In the genomic region with DNA sequence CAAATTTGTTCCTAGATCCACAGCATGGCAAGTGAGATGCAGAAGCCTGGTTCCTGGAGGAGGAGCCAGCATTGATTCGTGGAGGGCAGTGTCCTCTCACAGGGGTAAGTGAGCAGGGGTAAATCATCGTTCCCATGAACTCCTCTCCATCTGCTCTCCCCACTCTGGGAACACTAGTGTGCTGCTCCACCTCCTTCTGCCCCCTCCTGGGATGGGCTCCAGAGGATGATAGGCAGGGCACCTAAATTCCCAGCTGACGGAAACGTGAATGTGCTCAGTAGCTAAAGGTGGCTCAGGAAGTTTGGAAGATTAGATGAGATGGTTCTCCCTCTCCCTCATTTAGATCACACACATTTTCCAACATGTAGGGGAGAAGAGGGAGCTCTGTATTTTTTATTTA, we compare ENCODE assay signal across 24 cellular contexts.
"Had no signal": no experiment of that assay in that cellular context is flagged by ENCODE, and none has a peak within 500 bp of the region (broad histone marks: within the 10 kb centered on the region; RNA-seq: fewer than 3 reads in every experiment).

No MANE protein-coding gene starts in this region.

- H3K36me3 Mint-ChIP-seq: naive thymus-derived CD4-positive, alpha-beta T cell; natural killer cell treated with Interleukin-12 subunit alpha and Interleukin-12 subunit beta and Interleukin-15 and Interleukin-18, amount 100 ng/mL, for 72 hours; stimulated activated naive B cell treated with anti-CD40 and anti-IgM and Interleukin-4, amounts not matched to agents 10 μg/mL and 1 μg/mL and 100 μg/mL, for 72 hours had no signal

- H3K27ac Mint-ChIP-seq: naive thymus-derived CD4-positive, alpha-beta T cell; natural killer cell treated with Interleukin-12 subunit alpha and Interleukin-12 subunit beta and Interleukin-15 and Interleukin-18, amount 100 ng/mL, for 72 hours; progenitor cell of endocrine pancreas; stimulated activated naive B cell treated with anti-CD40 and anti-IgM and Interleukin-4, amounts not matched to agents 10 μg/mL and 1 μg/mL and 100 μg/mL, for 72 hours had no signal

- H3K4me1 ChIP-seq: left ventricle myocardium inferior, testis, thyroid gland, uterus had no signal

- H3K27me3 ChIP-seq: ovary, stomach, testis, thyroid gland, transverse colon, uterus had no signal

- DNase-seq: islet precursor cell; left ventricle myocardium inferior; midbrain; mucosa of descending colon; naive thymus-derived CD4-positive, alpha-beta T cell; ovary; retina; right cardiac atrium; stimulated activated CD4-positive, alpha-beta T cell treated with anti-CD3 and anti-CD28 coated beads, Interleukin-12 subunit alpha, Interleukin-12 subunit beta, amount 100 ng/mL, for 4 hours; stimulated activated CD4-positive, alpha-beta T cell treated with anti-CD3 and anti-CD28 coated beads, Interleukin-15, amount 100 ng/mL, for 24 hours; stimulated activated CD4-positive, alpha-beta T cell treated with anti-CD3 and anti-CD28 coated beads, Interleukin-2, amount 100 ng/mL, for 24 hours; stimulated activated CD4-positive, alpha-beta T cell treated with anti-CD3 and anti-CD28 coated beads, Interleukin-4, amount 100 ng/mL, for 1 hour; stimulated activated naive B cell treated with anti-CD40 and anti-IgM and Interleukin-4, amounts not matched to agents 10 μg/mL and 1 μg/mL and 100 μg/mL, for 72 hours; stimulated activated naive CD8-positive, alpha-beta T cell treated with anti-CD3 and anti-CD28 coated beads, Interleukin-15, Interleukin-2, amounts not matched to agents 100 U/mL and 50 U/mL, for 24 hours; stomach; testis; thyroid gland; transverse colon; uterus had no signal

- H3K27ac ChIP-seq: left ventricle myocardium inferior, ovary, skin epidermis, stomach, testis, thyroid gland, transverse colon, uterus had no signal

- H3K27me3 Mint-ChIP-seq: stimulated activated naive B cell treated with anti-CD40 and anti-IgM and Interleukin-4, amounts not matched to agents 10 μg/mL and 1 μg/mL and 100 μg/mL, for 72 hours had no signal

- H3K9me3 ChIP-seq: left ventricle myocardium inferior, mucosa of descending colon, ovary, stomach, testis, thyroid gland, transverse colon, uterus had no signal

- H3K9me3 Mint-ChIP-seq: naive thymus-derived CD4-positive, alpha-beta T cell; natural killer cell treated with Interleukin-12 subunit alpha and Interleukin-12 subunit beta and Interleukin-15 and Interleukin-18, amount 100 ng/mL, for 72 hours; stimulated activated naive B cell treated with anti-CD40 and anti-IgM and Interleukin-4, amounts not matched to agents 10 μg/mL and 1 μg/mL and 100 μg/mL, for 72 hours had no signal

- ATAC-seq: mucosa of descending colon; naive thymus-derived CD4-positive, alpha-beta T cell; right cardiac atrium; sciatic nerve; stimulated activated naive B cell treated with anti-CD40 and anti-IgM and Interleukin-4, amounts not matched to agents 10 μg/mL and 1 μg/mL and 100 μg/mL, for 72 hours; stimulated activated naive CD8-positive, alpha-beta T cell treated with anti-CD3 and anti-CD28 coated beads, Interleukin-15, Interleukin-2, amounts not matched to agents 100 U/mL and 50 U/mL, for 24 hours had no signal

- H3K4me1 Mint-ChIP-seq: naive thymus-derived CD4-positive, alpha-beta T cell; stimulated activated naive B cell treated with anti-CD40 and anti-IgM and Interleukin-4, amounts not matched to agents 10 μg/mL and 1 μg/mL and 100 μg/mL, for 72 hours had no signal

- H3K4me3 Mint-ChIP-seq: naive thymus-derived CD4-positive, alpha-beta T cell; natural killer cell treated with Interleukin-12 subunit alpha and Interleukin-12 subunit beta and Interleukin-15 and Interleukin-18, amount 100 ng/mL, for 72 hours; stimulated activated naive B cell treated with anti-CD40 and anti-IgM and Interleukin-4, amounts not matched to agents 10 μg/mL and 1 μg/mL and 100 μg/mL, for 72 hours had no signal

- H3K4me3 ChIP-seq: left ventricle myocardium inferior, lung, mucosa of descending colon, ovary, skin epidermis, stomach, testis, thyroid gland, transverse colon, uterus had no signal

- H3K36me3 ChIP-seq: left ventricle myocardium inferior, ovary, stomach, thyroid gland, transverse colon, uterus had no signal
